Comparison of ENCODE assay signal across 1 cellular context in genomic region chr6:6538301-6538700, GRCh38.
TF ChIP-seq lines count a peak whose summit lies in the region.

No MANE protein-coding gene starts in this region.

TF ChIP-seq in GM23338, 12 proteins besides CTCF, POLR2A, EP300 and RAD21 (continued from another document):
- TF ChIP-seq ZNF114 (CRISPR knock-in tag; IDR thresholded peaks at IDR 0.05) (no peak), JUNB (IDR thresholded peaks at IDR 0.05; ENCODE audit: unreplicated experiment) (no peak), ZNF331 (CRISPR knock-in tag; IDR thresholded peaks at IDR 0.05; ENCODE audit: low read depth) (no peak), CREB1 (CRISPR knock-in tag; IDR thresholded peaks at IDR 0.05; ENCODE audit: low read depth) (no peak), NANOG (IDR thresholded peaks at IDR 0.05; ENCODE audit: borderline replicate concordance) (no peak), POLR2AphosphoS5 (IDR thresholded peaks at IDR 0.05; ENCODE audit: low read depth) (no peak), STAT1 (IDR thresholded peaks at IDR 0.05; ENCODE audit: unreplicated experiment) (no peak)
- TF ChIP-seq, protein P1, sequence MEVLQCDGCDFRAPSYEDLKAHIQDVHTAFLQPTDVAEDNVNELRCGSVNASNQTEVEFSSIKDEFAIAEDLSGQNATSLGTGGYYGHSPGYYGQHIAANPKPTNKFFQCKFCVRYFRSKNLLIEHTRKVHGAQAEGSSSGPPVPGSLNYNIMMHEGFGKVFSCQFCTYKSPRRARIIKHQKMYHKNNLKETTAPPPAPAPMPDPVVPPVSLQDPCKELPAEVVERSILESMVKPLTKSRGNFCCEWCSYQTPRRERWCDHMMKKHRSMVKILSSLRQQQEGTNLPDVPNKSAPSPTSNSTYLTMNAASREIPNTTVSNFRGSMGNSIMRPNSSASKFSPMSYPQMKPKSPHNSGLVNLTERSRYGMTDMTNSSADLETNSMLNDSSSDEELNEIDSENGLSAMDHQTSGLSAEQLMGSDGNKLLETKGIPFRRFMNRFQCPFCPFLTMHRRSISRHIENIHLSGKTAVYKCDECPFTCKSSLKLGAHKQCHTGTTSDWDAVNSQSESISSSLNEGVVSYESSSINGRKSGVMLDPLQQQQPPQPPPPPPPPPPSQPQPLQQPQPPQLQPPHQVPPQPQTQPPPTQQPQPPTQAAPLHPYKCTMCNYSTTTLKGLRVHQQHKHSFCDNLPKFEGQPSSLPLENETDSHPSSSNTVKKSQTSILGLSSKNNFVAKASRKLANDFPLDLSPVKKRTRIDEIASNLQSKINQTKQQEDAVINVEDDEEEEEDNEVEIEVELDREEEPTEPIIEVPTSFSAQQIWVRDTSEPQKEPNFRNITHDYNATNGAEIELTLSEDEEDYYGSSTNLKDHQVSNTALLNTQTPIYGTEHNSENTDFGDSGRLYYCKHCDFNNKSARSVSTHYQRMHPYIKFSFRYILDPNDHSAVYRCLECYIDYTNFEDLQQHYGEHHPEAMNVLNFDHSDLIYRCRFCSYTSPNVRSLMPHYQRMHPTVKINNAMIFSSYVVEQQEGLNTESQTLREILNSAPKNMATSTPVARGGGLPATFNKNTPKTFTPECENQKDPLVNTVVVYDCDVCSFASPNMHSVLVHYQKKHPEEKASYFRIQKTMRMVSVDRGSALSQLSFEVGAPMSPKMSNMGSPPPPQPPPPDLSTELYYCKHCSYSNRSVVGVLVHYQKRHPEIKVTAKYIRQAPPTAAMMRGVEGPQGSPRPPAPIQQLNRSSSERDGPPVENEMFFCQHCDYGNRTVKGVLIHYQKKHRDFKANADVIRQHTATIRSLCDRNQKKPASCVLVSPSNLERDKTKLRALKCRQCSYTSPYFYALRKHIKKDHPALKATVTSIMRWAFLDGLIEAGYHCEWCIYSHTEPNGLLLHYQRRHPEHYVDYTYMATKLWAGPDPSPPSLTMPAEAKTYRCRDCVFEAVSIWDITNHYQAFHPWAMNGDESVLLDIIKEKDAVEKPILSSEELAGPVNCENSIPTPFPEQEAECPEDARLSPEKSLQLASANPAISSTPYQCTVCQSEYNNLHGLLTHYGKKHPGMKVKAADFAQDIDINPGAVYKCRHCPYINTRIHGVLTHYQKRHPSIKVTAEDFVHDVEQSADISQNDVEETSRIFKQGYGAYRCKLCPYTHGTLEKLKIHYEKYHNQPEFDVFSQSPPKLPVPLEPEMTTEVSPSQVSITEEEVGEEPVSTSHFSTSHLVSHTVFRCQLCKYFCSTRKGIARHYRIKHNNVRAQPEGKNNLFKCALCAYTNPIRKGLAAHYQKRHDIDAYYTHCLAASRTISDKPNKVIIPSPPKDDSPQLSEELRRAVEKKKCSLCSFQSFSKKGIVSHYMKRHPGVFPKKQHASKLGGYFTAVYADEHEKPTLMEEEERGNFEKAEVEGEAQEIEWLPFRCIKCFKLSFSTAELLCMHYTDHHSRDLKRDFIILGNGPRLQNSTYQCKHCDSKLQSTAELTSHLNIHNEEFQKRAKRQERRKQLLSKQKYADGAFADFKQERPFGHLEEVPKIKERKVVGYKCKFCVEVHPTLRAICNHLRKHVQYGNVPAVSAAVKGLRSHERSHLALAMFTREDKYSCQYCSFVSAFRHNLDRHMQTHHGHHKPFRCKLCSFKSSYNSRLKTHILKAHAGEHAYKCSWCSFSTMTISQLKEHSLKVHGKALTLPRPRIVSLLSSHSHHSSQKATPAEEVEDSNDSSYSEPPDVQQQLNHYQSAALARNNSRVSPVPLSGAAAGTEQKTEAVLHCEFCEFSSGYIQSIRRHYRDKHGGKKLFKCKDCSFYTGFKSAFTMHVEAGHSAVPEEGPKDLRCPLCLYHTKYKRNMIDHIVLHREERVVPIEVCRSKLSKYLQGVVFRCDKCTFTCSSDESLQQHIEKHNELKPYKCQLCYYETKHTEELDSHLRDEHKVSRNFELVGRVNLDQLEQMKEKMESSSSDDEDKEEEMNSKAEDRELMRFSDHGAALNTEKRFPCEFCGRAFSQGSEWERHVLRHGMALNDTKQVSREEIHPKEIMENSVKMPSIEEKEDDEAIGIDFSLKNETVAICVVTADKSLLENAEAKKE (CRISPR knock-in tag; IDR thresholded peaks at IDR 0.05), result no peak
- TF ChIP-seq, protein P2, sequence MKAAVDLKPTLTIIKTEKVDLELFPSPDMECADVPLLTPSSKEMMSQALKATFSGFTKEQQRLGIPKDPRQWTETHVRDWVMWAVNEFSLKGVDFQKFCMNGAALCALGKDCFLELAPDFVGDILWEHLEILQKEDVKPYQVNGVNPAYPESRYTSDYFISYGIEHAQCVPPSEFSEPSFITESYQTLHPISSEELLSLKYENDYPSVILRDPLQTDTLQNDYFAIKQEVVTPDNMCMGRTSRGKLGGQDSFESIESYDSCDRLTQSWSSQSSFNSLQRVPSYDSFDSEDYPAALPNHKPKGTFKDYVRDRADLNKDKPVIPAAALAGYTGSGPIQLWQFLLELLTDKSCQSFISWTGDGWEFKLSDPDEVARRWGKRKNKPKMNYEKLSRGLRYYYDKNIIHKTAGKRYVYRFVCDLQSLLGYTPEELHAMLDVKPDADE (IDR thresholded peaks at IDR 0.05), result no peak
TF ChIP-seq in GM23338: peak in this region for 0.
